Comparison of ENCODE assay signal across 8 cellular contexts in the genomic region with DNA sequence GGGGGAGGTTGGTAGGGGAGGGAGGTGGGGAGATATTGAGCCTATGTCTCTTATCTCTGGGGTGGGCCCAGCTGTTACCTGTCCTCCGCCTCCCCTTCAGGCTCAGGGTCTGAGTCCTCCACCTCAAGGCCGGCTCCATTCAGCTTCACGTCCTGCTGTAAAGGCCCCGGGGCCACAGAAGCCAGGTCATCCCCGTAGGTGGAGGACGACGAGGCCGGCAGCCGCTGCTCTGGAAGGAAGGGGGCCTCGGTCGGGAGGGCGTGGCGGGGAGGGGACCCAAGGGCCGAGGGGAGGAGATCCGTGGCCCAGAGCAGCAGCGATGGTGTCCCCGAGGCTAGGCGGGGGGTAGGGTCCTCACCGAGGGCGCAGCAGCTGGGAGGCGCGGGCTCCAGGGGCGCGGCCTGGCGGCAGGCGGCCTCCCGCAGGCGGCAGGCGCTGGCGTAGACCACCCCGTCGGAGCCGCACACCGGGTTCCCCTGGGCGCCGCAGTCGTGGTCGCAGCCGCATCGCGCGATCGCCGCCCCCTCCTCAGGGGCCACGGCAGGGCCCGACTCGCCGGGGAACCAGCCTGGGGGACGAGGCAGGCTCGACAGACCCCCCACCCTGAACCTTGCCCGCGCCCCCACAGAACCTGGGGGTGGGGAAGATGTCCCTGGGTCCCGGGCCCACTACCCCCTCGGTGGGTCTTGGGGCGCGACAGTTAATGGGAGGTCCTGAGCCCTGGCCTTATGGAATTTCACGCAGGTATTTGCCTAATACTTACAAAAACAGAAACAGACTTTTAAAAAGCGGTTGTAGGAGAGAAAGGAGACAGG. TPM values are rescaled to one million over a fixed set of nuclear protein-coding genes. Genes with fewer than 3 reads are reported as not detected.
DNase-seq lines count a peak whose midpoint lies in the region; ATAC-seq and TF ChIP-seq lines count a peak whose summit lies in the region.

No MANE protein-coding gene starts in this region.

- no peaks in the 10 kb centered on the region for H3K36me3 Mint-ChIP-seq in activated CD4-positive, alpha-beta T cell treated with anti-CD3 and anti-CD28 coated beads, Interleukin-2, amount 10 ng/mL, durations not matched to agents 24 days and 14 days (ENCODE audit: low read depth)

- intact Hi-C loops in activated CD4-positive, alpha-beta T cell treated with anti-CD3 and anti-CD28 coated beads, Interleukin-2, amount 10 ng/mL, durations not matched to agents 24 days and 14 days (cut with micrococcal nuclease) = loop anchor here (2.0 kb wide), 1 partner anchor 68 kb away; a partner anchor contains a TSS

- peak; percentile 67 for DNase-seq in activated CD4-positive, alpha-beta T cell treated with anti-CD3 and anti-CD28 coated beads, Interleukin-2, amount 10 ng/mL, durations not matched to agents 24 days and 14 days
- no peak for DNase-seq in activated CD4-positive, alpha-beta T cell treated with anti-CD3 and anti-CD28 coated beads, Interleukin-2, amount 50 U/mL, for 48 hours
- DNase-seq in SJSA1 (ENCODE audit: low read depth in 1 of 2, low spot score in 2 of 2) (peak in 1 of 2 experiments; percentile 35), fibroblast of villous mesenchyme (ENCODE audit: low read depth) (no peak), skeletal muscle cell (ENCODE audit: low read depth) (no peak), activated gamma-delta T cell (lab: John Stamatoyannopoulos, UW) (no peak)
- DNase-seq in stimulated activated CD4-positive, alpha-beta T cell treated with anti-CD3 and anti-CD28 coated beads, Interleukin-2, amount 100 ng/mL, for 24 hours = no peak

- H3K9me3 Mint-ChIP-seq in activated CD4-positive, alpha-beta T cell treated with anti-CD3 and anti-CD28 coated beads, Interleukin-2, amount 10 ng/mL, durations not matched to agents 24 days and 14 days = no peaks in the 10 kb centered on the region

- H3K9me3 ChIP-seq in SJSA1 (replicated peaks) = no peaks in the 10 kb centered on the region; the same call in 1 of the 2 replicates

- peak overlapping the region; percentile 34 for H3K27ac Mint-ChIP-seq in activated CD4-positive, alpha-beta T cell treated with anti-CD3 and anti-CD28 coated beads, Interleukin-2, amount 10 ng/mL, durations not matched to agents 24 days and 14 days

- peaks cover 29% of the 10 kb centered on the region for H3K27me3 Mint-ChIP-seq in activated CD4-positive, alpha-beta T cell treated with anti-CD3 and anti-CD28 coated beads, Interleukin-2, amount 10 ng/mL, durations not matched to agents 24 days and 14 days

- H3K27me3 ChIP-seq in SJSA1 (replicated peaks) = no peaks in the 10 kb centered on the region

- H3K36me3 ChIP-seq in SJSA1 = no peaks in the 10 kb centered on the region

- peak overlapping the region; percentile 75 for H3K4me3 Mint-ChIP-seq in activated CD4-positive, alpha-beta T cell treated with anti-CD3 and anti-CD28 coated beads, Interleukin-2, amount 10 ng/mL, durations not matched to agents 24 days and 14 days

- peaks cover 12% of the 10 kb centered on the region for H3K4me1 ChIP-seq in SJSA1 (replicated peaks)

- peak overlapping the region; percentile 46 for H3K4me3 ChIP-seq in SJSA1
- peak overlapping the region; percentile 67 for H3K4me3 ChIP-seq in fibroblast of villous mesenchyme (ENCODE audit: low read depth, low read length)
- peak overlapping the region; percentile 52 for H3K4me3 ChIP-seq in skeletal muscle cell (ENCODE audit: low read depth, low read length)

- peaks cover 22% of the 10 kb centered on the region for H3K4me1 Mint-ChIP-seq in activated CD4-positive, alpha-beta T cell treated with anti-CD3 and anti-CD28 coated beads, Interleukin-2, amount 10 ng/mL, durations not matched to agents 24 days and 14 days

- no peak for ATAC-seq in GM18870 (IDR thresholded peaks at IDR 0.05; ENCODE audit: unreplicated experiment)

- peak overlapping the region; percentile 44 for H3K27ac ChIP-seq in SJSA1

- TF ChIP-seq CTCF in fibroblast of villous mesenchyme (IDR thresholded peaks at IDR 0.05; ENCODE audit: insufficient read depth, low read depth, low read length) = no peak

RNA-seq across cellular contexts. Expression of a gene that starts 7.5 kb away (rescaled TPM):
- total RNA-seq in activated CD4-positive, alpha-beta T cell treated with anti-CD3 and anti-CD28 coated beads, Interleukin-2, amount 10 ng/mL, durations not matched to agents 24 days and 14 days = not detected in 2 replicates
- 0.37 and 0.50 TPM in 2 replicates for total RNA-seq in SJSA1 (2014; rRNA removed; shearing (Covaris generic))
- total RNA-seq in fibroblast of villous mesenchyme = 0.43 and 0.64 TPM in 2 replicates
